1 cellular context compared by ENCODE assay signal in the genomic region with DNA sequence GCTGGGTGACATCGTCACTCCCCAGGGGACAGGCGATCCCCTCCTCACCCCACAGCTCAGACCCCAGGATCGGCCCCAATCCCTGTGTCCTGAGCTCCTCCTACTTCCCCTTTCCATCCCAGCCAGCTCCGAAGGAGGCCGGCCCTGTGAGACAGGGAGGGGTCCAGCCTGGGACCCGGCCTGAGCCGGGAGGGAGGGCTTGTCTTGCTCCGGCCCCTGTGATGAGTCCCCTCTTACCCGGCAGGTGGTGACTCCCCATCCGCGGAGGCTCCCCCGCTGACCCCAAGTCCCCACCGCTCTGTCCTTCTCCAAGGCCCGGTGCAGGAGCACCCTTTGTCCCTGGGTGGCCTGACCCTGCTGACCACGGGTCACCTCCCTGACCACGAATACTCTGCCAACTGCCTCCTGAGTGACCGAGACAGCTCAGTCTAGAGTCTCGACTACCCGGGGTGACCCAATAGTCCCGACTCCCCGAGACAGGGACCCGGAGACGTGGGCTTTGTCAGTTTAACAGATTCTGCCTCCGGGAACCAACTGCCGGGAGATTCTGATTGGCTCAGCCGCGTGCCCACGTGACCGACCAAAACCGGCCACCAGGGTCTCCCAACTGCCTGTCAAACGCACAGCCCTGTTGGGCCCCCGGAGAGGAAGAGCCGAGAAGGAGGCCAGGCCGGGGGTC.
TF ChIP-seq lines count a peak whose summit lies in the region.

No MANE protein-coding gene starts in this region.

TF ChIP-seq in GM23338, 12 proteins besides CTCF, POLR2A, EP300 and RAD21:
- TF ChIP-seq JUNB (IDR thresholded peaks at IDR 0.05; ENCODE audit: unreplicated experiment) (no peak), ZNF331 (CRISPR knock-in tag; IDR thresholded peaks at IDR 0.05; ENCODE audit: low read depth) (no peak), ZNF114 (CRISPR knock-in tag; IDR thresholded peaks at IDR 0.05) (no peak)
- TF ChIP-seq, protein P1, sequence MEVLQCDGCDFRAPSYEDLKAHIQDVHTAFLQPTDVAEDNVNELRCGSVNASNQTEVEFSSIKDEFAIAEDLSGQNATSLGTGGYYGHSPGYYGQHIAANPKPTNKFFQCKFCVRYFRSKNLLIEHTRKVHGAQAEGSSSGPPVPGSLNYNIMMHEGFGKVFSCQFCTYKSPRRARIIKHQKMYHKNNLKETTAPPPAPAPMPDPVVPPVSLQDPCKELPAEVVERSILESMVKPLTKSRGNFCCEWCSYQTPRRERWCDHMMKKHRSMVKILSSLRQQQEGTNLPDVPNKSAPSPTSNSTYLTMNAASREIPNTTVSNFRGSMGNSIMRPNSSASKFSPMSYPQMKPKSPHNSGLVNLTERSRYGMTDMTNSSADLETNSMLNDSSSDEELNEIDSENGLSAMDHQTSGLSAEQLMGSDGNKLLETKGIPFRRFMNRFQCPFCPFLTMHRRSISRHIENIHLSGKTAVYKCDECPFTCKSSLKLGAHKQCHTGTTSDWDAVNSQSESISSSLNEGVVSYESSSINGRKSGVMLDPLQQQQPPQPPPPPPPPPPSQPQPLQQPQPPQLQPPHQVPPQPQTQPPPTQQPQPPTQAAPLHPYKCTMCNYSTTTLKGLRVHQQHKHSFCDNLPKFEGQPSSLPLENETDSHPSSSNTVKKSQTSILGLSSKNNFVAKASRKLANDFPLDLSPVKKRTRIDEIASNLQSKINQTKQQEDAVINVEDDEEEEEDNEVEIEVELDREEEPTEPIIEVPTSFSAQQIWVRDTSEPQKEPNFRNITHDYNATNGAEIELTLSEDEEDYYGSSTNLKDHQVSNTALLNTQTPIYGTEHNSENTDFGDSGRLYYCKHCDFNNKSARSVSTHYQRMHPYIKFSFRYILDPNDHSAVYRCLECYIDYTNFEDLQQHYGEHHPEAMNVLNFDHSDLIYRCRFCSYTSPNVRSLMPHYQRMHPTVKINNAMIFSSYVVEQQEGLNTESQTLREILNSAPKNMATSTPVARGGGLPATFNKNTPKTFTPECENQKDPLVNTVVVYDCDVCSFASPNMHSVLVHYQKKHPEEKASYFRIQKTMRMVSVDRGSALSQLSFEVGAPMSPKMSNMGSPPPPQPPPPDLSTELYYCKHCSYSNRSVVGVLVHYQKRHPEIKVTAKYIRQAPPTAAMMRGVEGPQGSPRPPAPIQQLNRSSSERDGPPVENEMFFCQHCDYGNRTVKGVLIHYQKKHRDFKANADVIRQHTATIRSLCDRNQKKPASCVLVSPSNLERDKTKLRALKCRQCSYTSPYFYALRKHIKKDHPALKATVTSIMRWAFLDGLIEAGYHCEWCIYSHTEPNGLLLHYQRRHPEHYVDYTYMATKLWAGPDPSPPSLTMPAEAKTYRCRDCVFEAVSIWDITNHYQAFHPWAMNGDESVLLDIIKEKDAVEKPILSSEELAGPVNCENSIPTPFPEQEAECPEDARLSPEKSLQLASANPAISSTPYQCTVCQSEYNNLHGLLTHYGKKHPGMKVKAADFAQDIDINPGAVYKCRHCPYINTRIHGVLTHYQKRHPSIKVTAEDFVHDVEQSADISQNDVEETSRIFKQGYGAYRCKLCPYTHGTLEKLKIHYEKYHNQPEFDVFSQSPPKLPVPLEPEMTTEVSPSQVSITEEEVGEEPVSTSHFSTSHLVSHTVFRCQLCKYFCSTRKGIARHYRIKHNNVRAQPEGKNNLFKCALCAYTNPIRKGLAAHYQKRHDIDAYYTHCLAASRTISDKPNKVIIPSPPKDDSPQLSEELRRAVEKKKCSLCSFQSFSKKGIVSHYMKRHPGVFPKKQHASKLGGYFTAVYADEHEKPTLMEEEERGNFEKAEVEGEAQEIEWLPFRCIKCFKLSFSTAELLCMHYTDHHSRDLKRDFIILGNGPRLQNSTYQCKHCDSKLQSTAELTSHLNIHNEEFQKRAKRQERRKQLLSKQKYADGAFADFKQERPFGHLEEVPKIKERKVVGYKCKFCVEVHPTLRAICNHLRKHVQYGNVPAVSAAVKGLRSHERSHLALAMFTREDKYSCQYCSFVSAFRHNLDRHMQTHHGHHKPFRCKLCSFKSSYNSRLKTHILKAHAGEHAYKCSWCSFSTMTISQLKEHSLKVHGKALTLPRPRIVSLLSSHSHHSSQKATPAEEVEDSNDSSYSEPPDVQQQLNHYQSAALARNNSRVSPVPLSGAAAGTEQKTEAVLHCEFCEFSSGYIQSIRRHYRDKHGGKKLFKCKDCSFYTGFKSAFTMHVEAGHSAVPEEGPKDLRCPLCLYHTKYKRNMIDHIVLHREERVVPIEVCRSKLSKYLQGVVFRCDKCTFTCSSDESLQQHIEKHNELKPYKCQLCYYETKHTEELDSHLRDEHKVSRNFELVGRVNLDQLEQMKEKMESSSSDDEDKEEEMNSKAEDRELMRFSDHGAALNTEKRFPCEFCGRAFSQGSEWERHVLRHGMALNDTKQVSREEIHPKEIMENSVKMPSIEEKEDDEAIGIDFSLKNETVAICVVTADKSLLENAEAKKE (CRISPR knock-in tag; IDR thresholded peaks at IDR 0.05) = no peak
- TF ChIP-seq, protein P2, sequence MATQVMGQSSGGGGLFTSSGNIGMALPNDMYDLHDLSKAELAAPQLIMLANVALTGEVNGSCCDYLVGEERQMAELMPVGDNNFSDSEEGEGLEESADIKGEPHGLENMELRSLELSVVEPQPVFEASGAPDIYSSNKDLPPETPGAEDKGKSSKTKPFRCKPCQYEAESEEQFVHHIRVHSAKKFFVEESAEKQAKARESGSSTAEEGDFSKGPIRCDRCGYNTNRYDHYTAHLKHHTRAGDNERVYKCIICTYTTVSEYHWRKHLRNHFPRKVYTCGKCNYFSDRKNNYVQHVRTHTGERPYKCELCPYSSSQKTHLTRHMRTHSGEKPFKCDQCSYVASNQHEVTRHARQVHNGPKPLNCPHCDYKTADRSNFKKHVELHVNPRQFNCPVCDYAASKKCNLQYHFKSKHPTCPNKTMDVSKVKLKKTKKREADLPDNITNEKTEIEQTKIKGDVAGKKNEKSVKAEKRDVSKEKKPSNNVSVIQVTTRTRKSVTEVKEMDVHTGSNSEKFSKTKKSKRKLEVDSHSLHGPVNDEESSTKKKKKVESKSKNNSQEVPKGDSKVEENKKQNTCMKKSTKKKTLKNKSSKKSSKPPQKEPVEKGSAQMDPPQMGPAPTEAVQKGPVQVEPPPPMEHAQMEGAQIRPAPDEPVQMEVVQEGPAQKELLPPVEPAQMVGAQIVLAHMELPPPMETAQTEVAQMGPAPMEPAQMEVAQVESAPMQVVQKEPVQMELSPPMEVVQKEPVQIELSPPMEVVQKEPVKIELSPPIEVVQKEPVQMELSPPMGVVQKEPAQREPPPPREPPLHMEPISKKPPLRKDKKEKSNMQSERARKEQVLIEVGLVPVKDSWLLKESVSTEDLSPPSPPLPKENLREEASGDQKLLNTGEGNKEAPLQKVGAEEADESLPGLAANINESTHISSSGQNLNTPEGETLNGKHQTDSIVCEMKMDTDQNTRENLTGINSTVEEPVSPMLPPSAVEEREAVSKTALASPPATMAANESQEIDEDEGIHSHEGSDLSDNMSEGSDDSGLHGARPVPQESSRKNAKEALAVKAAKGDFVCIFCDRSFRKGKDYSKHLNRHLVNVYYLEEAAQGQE (IDR thresholded peaks at IDR 0.05; ENCODE audit: unreplicated experiment) = no peak
